Comparison of ENCODE assay signal across 8 cellular contexts in the genomic region with DNA sequence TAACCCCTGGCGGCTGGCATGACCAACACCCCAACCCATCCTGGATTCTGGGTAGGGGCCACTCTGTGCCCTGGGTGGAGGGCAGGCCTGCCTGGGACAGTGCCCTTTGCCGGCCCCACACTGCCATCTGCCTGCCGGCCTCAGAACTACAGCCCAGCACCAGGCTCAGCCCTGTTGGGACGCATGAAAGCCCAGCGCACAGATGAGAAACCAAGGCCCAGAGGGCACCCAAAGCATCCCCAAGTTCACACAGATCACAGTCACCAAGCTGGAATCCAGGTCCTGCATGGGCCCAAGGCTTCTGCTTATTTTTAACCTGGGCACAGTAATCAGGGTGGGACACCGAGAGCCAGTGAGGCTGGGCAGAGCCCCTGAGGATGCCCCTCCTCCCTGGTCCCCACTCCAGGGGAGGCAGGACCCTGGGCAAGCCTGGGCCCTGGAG. TPM values are rescaled to one million over a fixed set of nuclear protein-coding genes. Genes with fewer than 3 reads are reported as not detected.
DNase-seq lines count a peak whose midpoint lies in the region; ATAC-seq and TF ChIP-seq lines count a peak whose summit lies in the region.

No MANE protein-coding gene starts in this region.

- H3K79me2 ChIP-seq in SK-N-SH (ENCODE audit: insufficient read depth), result no peaks in the 10 kb centered on the region

- H3K36me3 ChIP-seq in SK-N-SH (replicated peaks in 1 of 2; ENCODE audit: control insufficient read depth in 1 of 2, insufficient read depth in 2 of 2, low read length in 1 of 2) (peaks cover 25 to 26% of the 10 kb centered on the region in 2 experiments), cardiac muscle cell (peaks cover 10% of the 10 kb centered on the region)

- H3K27ac Mint-ChIP-seq in activated naive CD8-positive, alpha-beta T cell treated with anti-CD3 and anti-CD28 coated beads for 36 hours, result no peak overlapping the region

- WGBS in SK-N-SH (ENCODE audit: low lambda C conversion rate), result 90% methylated on average over 2 of the region's 6 CpGs

- H3K4me3 ChIP-seq in SK-N-SH (ENCODE audit: low read depth in 2 of 2, low read length in 1 of 2) (no peak overlapping the region; a peak in 1 of 4 replicates), cardiac muscle cell (no peak overlapping the region)

- peak; percentile 68 for ATAC-seq in HG03108 (IDR thresholded peaks at IDR 0.05; ENCODE audit: unreplicated experiment)

- no peak for TF ChIP-seq EP300 in SK-N-SH (IDR thresholded peaks at IDR 0.05; ENCODE audit: borderline replicate concordance in 1 of 2, low read depth in 1 of 2, low read length in 1 of 2)

- no peaks in the 10 kb centered on the region for H3K9me3 ChIP-seq in SK-N-SH
- H3K9me3 ChIP-seq in cardiac muscle cell (ENCODE audit: low read depth), result no peaks in the 10 kb centered on the region

- H3K36me3 Mint-ChIP-seq in activated naive CD8-positive, alpha-beta T cell treated with anti-CD3 and anti-CD28 coated beads for 36 hours, result peaks cover 23% of the 10 kb centered on the region

- H2AFZ ChIP-seq in SK-N-SH (ENCODE audit: low read depth), result no peak overlapping the region

- CTCF ChIA-PET in SK-N-SH (lab: Yijun Ruan, JAX), result interaction anchor here (1.0 to 5.0 kb wide), 5 partner anchors 17 to 445 kb away, joined by 3 to 23 read pairs (median 5); no protein-coding TSS in a partner anchor

- TF ChIP-seq CTCF in SK-N-SH (IDR thresholded peaks at IDR 0.05), result peak; percentile 80
- TF ChIP-seq CTCF in cardiac muscle cell (IDR thresholded peaks at IDR 0.05; ENCODE audit: low read depth, low read length), result peak; percentile 96

- no peaks in the 10 kb centered on the region for H3K9me2 ChIP-seq in SK-N-SH

- H3K9ac ChIP-seq in SK-N-SH, result no peak overlapping the region

- peaks cover 13% of the 10 kb centered on the region for H3K9me3 Mint-ChIP-seq in activated naive CD8-positive, alpha-beta T cell treated with anti-CD3 and anti-CD28 coated beads for 36 hours

- TF ChIP-seq RAD21 in SK-N-SH (IDR thresholded peaks at IDR 0.05; ENCODE audit: low read length), result peak; percentile 71

- POLR2A ChIA-PET in SK-N-SH (lab: Yijun Ruan, JAX), result no interaction called here

- H3K27me3 ChIP-seq in SK-N-SH (ENCODE audit: insufficient read depth), result no peaks in the 10 kb centered on the region
- no peaks in the 10 kb centered on the region for H3K27me3 ChIP-seq in cardiac muscle cell

- no peak overlapping the region for H3K4me2 ChIP-seq in SK-N-SH

- DNase-seq in SIG-M5 treated with dmso at 0.1 percent for 504 hours (lab: John Stamatoyannopoulos, UW; ENCODE audit: unreplicated experiment) (peak; percentile 15), SIG-M5 (lab: John Stamatoyannopoulos, UW) (no peak), SK-N-SH (peak; percentile 77), cardiac muscle cell (ENCODE audit: low read depth in 1 of 2, low spot score in 1 of 2) (peak; percentile 50 to 65), putamen (ENCODE audit: low spot score) (peak; percentile 27), cerebellar nuclear complex (lab: John Stamatoyannopoulos, UW) (no peak)
- DNase-seq in activated naive CD8-positive, alpha-beta T cell treated with anti-CD3 and anti-CD28 coated beads for 36 hours, result peak; percentile 67

- no peak overlapping the region for H3K4me3 Mint-ChIP-seq in activated naive CD8-positive, alpha-beta T cell treated with anti-CD3 and anti-CD28 coated beads for 36 hours

- H3K4me1 ChIP-seq in SK-N-SH (ENCODE audit: control insufficient read depth in 1 of 2, insufficient read depth in 2 of 2, low read depth in 1 of 2, low read length in 1 of 2) (no peaks in the 10 kb centered on the region), cardiac muscle cell (ENCODE audit: low read depth) (no peaks in the 10 kb centered on the region)

- no peaks in the 10 kb centered on the region for H3K27me3 Mint-ChIP-seq in activated naive CD8-positive, alpha-beta T cell treated with anti-CD3 and anti-CD28 coated beads for 36 hours

- no peak overlapping the region for H3K27ac ChIP-seq in SK-N-SH (ENCODE audit: low read depth in 2 of 2, low read length in 1 of 2)
- no peak overlapping the region for H3K27ac ChIP-seq in cardiac muscle cell

- 0 out of 2 replicates have a peak, but pooled peaks cover 10% of the 10 kb centered on the region for H4K20me1 ChIP-seq in SK-N-SH (ENCODE audit: insufficient read depth)

- H3K4me1 Mint-ChIP-seq in activated naive CD8-positive, alpha-beta T cell treated with anti-CD3 and anti-CD28 coated beads for 36 hours, result no peaks in the 10 kb centered on the region

- H3F3A ChIP-seq in SK-N-SH (replicated peaks; ENCODE audit: insufficient read depth), result peaks cover 28% of the 10 kb centered on the region

TF ChIP-seq in SK-N-SH, 30 proteins besides CTCF, POLR2A, EP300 and RAD21:
- TF ChIP-seq, protein P1, sequence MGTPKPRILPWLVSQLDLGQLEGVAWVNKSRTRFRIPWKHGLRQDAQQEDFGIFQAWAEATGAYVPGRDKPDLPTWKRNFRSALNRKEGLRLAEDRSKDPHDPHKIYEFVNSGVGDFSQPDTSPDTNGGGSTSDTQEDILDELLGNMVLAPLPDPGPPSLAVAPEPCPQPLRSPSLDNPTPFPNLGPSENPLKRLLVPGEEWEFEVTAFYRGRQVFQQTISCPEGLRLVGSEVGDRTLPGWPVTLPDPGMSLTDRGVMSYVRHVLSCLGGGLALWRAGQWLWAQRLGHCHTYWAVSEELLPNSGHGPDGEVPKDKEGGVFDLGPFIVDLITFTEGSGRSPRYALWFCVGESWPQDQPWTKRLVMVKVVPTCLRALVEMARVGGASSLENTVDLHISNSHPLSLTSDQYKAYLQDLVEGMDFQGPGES (IDR thresholded peaks at IDR 0.05; ENCODE audit: low read depth, low read length), result no peak
- peak; percentile 74 for TF ChIP-seq SMC3 (IDR thresholded peaks at IDR 0.05; ENCODE audit: low read depth, low read length)

RNA-seq across cellular contexts. Expression of a gene that starts 26.2 kb away (rescaled TPM):
- polyA plus RNA-seq in SK-N-SH (2012; rRNA removed), result 0.10 TPM in 1 of 2 replicates, not detected in the other
- 0.01 and 0.04 TPM in 2 replicates for polyA plus RNA-seq in SK-N-SH (2012; cell fraction: cytosol; rRNA removed)
- polyA plus RNA-seq in SK-N-SH (2012; cell fraction: nucleus; rRNA removed), result 0.12 TPM in 1 of 2 replicates, not detected in the other
- not detected for total RNA-seq in activated naive CD8-positive, alpha-beta T cell treated with anti-CD3 and anti-CD28 coated beads for 36 hours
- total RNA-seq in cardiac muscle cell, result 4.5 and 5.7 TPM in 2 replicates
- polyA plus RNA-seq in cardiac muscle cell, result 1.8 and 4.7 TPM in 2 replicates

Comparison
In these comparisons a context has a peak if more than half of its experiments do, and no peak if none do; other contexts are left out.
1. DNase-seq: peak in SIG-M5 treated with dmso at 0.1 percent for 504 hours (single experiment), SK-N-SH (single experiment), activated naive CD8-positive, alpha-beta T cell treated with anti-CD3 and anti-CD28 coated beads for 36 hours (single experiment), cardiac muscle cell (2 of 2) and putamen (single experiment); none in SIG-M5 (single experiment) and cerebellar nuclear complex (0 of 2).